Comparison of ENCODE assay signal across 27 cellular contexts in genomic region chr1:5459839-5460238, GRCh38.
"Had no signal": no experiment of that assay in that cellular context is flagged by ENCODE, and none has a peak within 500 bp of the region (broad histone marks: within the 10 kb centered on the region; RNA-seq: fewer than 3 reads in every experiment).

No MANE protein-coding gene starts in this region.

- ATAC-seq: esophagus mucosa, gastrocnemius medialis, heart right ventricle, left cardiac atrium, left lung, left ventricle myocardium superior, lower lobe of right lung, mucosa of descending colon had no signal

- FAIRE-seq: colon, endometrium, islet of Langerhans, keratinocyte had no signal

- H3K36me3 ChIP-seq: esophagus squamous epithelium, gastrocnemius medialis, heart right ventricle, left lung, lower lobe of right lung had no signal

- H3K4me3 Mint-ChIP-seq: mesothelial cell of epicardium had no signal

- H3K27ac ChIP-seq: coronary artery, dorsolateral prefrontal cortex, epithelial cell of prostate, esophagus squamous epithelium, gastrocnemius medialis, heart right ventricle, left lung, lower lobe of right lung had no signal

- H3K4me3 ChIP-seq: coronary artery, dorsolateral prefrontal cortex, esophagus squamous epithelium, gastrocnemius medialis, heart right ventricle, left lung, lower lobe of right lung, mucosa of descending colon had no signal

- H3K9me3 ChIP-seq: gastrocnemius medialis, lower lobe of right lung, mucosa of descending colon had no signal

- H3K4me1 ChIP-seq: esophagus squamous epithelium, gastrocnemius medialis, left lung, lower lobe of right lung had no signal

- DNase-seq: dermis blood vessel endothelial cell; dorsolateral prefrontal cortex; effector CD4-positive, alpha-beta T cell; effector memory CD4-positive, alpha-beta T cell; erythroblast; esophagus squamous epithelium; foreskin fibroblast; foreskin melanocyte; gastrocnemius medialis; glutamatergic neuron; head of caudate nucleus; heart right ventricle; hippocampal formation; left cardiac atrium; left lung; left ventricle myocardium superior; lower lobe of right lung; mesenchymal stem cell; mucosa of descending colon had no signal

- H3K27ac Mint-ChIP-seq: mesothelial cell of epicardium had no signal

- H3K36me3 Mint-ChIP-seq: mesothelial cell of epicardium had no signal
